ENCODE assay signal across 8 cellular contexts in the genomic region with DNA sequence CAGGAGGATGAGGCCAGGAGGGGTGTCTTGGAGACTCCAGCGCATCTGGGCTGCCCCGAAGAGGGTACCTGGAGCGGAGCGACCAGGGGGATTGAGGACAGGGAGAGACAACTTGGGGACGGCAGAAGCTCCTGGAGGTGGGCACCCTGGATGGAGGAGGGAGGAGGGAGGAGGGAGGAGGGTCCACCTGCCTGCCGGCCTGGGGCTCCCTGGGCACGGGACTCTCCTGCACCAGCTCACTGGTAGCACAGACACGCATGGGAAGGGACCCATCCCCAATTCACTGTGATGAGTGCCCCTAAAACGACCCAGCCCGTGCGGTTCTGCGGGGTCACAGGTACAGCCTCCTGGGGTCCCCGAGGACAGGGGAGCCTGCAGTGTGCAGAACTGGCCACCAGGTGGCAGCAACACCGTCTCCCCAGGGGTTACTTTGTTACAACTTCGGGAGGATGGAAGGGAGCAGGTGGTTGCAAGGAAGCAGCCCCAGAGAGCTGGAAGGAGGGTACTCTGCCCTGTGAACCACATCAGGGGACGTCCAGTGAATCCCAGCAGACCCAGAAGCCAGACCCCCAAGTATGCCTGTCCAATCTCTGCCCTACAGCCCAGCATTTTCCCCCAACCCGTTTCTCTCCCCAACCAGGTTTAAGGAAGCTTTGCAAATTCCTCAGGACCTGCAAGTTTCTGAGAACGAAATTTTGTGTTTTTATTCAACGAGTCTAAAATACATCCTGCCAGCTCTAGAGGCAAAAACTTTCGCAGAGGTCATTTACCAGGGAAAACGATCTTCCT.
DNase-seq lines count a peak whose midpoint lies in the region; ATAC-seq and TF ChIP-seq lines count a peak whose summit lies in the region.

No MANE protein-coding gene starts in this region.

- H3K36me3 ChIP-seq in heart right ventricle, result no peaks in the 10 kb centered on the region

- H3K27ac ChIP-seq in HL-60 (replicated peaks) (no peak overlapping the region), heart right ventricle (no peak overlapping the region)

- ATAC-seq in activated naive CD4-positive, alpha-beta T cell treated with anti-CD3 and anti-CD28 coated beads, Interleukin-2, amount 50 U/mL, for 72 hours, result peak; percentile 60 to 72
- peak; percentile 58 to 78 (median 63) for ATAC-seq in heart right ventricle
- no peak for ATAC-seq in GM19035 (IDR thresholded peaks at IDR 0.05; ENCODE audit: unreplicated experiment)
- no peak for ATAC-seq in GM18858 (IDR thresholded peaks at IDR 0.05; ENCODE audit: unreplicated experiment)

- H3K9me3 ChIP-seq in heart right ventricle, result no peaks in the 10 kb centered on the region

- H3K4me3 ChIP-seq in HL-60 (replicated peaks; ENCODE audit: insufficient read depth, low read length) (no peak overlapping the region), heart right ventricle (no peak overlapping the region)

- no peak overlapping the region for H3K27ac Mint-ChIP-seq in activated naive CD4-positive, alpha-beta T cell treated with anti-CD3 and anti-CD28 coated beads, Interleukin-2, amount 50 U/mL, for 72 hours

- intact Hi-C loops in heart right ventricle (cut with DNase I), result loop anchor here (1.0 to 10.0 kb wide), 11 partner anchors 235 to 1595 kb away; no protein-coding TSS in a partner anchor

- TF ChIP-seq CTCF in HL-60 (IDR thresholded peaks at IDR 0.05; ENCODE audit: insufficient read depth, low read length), result peak; percentile 95
- peak; percentile 90 to 99 (median 96) for TF ChIP-seq CTCF in heart right ventricle (IDR thresholded peaks at IDR 0.05)

- H3K9me3 Mint-ChIP-seq in activated naive CD4-positive, alpha-beta T cell treated with anti-CD3 and anti-CD28 coated beads, Interleukin-2, amount 50 U/mL, for 72 hours, result no peaks in the 10 kb centered on the region

- no peaks in the 10 kb centered on the region for H3K36me3 Mint-ChIP-seq in activated naive CD4-positive, alpha-beta T cell treated with anti-CD3 and anti-CD28 coated beads, Interleukin-2, amount 50 U/mL, for 72 hours

- H3K27me3 ChIP-seq in HL-60 (ENCODE audit: insufficient read depth, poor library complexity, severe bottlenecking), result no peaks in the 10 kb centered on the region
- peaks cover 0 to 55% (median 34%) of the 10 kb centered on the region in 7 donors for H3K27me3 ChIP-seq in heart right ventricle

- no peaks in the 10 kb centered on the region for H3K4me1 ChIP-seq in heart right ventricle

- DNase-seq in COR-L47 (lab: John Stamatoyannopoulos, UW), result peak; percentile 38
- DNase-seq in HL-60 (ENCODE audit: low read depth in 1 of 2, low spot score in 1 of 2), result peak; percentile 25 to 45
- DNase-seq in T follicular helper cell (ENCODE audit: low read depth), result peak; percentile 58
- peak in 1 of 2 donors; percentile 79 for DNase-seq in activated naive CD4-positive, alpha-beta T cell treated with anti-CD3 and anti-CD28 coated beads, Interleukin-2, amount 50 U/mL, for 72 hours (ENCODE audit: low spot score in 2 of 2)
- peak; percentile 52 to 69 for DNase-seq in heart right ventricle
- DNase-seq in retina, result peak; percentile 83

- 30 to 32% methylated on average over 21 of the region's 21 CpGs for WGBS in heart right ventricle, 2 donors

Comparison
In these comparisons a context has a peak if more than half of its experiments do, and no peak if none do; other contexts are left out.
1. ATAC-seq: peak in activated naive CD4-positive, alpha-beta T cell treated with anti-CD3 and anti-CD28 coated beads, Interleukin-2, amount 50 U/mL, for 72 hours (2 of 2) and heart right ventricle (8 of 8); none in GM19035 (single experiment) and GM18858 (single experiment).